8 cellular contexts compared by ENCODE assay signal in the genomic region with DNA sequence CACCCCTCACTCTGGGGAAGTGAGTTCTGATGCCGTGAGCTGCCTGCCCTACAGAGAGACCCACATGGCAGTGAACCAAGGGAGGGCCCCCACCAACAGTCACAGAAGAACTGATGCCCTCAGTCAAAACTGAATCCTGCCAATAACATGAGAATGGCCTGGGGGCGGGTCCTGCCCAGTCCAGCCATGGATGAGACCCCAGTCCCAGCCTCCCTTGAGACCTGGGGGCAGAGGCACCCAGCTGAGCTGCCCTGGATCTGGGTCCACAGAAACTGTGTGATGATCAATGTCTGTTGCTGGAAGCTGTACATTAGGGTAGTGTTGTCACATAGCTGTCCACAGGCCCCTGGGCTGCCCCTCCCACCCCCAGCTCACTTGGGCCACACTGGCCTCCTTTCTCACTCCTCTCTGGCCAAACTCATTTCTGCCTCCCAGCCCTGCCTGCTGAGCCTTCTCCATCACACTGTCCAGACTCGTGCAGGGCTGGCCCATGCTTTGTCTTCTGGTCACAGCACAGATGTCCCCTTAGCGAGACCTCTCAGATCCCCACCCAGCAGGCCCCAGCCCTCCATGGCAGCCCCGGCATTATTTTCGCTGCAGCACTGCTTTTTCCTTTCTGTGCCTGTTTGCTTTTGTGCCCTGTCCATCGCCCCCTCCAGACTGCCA. TPM values are rescaled to one million over a fixed set of nuclear protein-coding genes. Genes with fewer than 3 reads are reported as not detected.
DNase-seq lines count a peak whose midpoint lies in the region; ATAC-seq, FAIRE-seq and TF ChIP-seq lines count a peak whose summit lies in the region.

No MANE protein-coding gene starts in this region.

- RAD21 ChIA-PET in GM12878 (lab: Charles Lee; ENCODE audit: unreplicated experiment): interaction anchor here (1.0 to 8.2 kb wide), 11 partner anchors 13 to 169 kb away, joined by 3 to 219 read pairs (median 5); a partner anchor contains a TSS

- peaks cover 0 to 2% (median 0%) of the 10 kb centered on the region in 3 donors for H3K36me3 Mint-ChIP-seq in naive thymus-derived CD8-positive, alpha-beta T cell
- no peaks in the 10 kb centered on the region for H3K36me3 Mint-ChIP-seq in GM23338 (ENCODE audit: low read depth)

- intact Hi-C loops in GM12878 (cut with micrococcal nuclease; ENCODE audit: unreplicated experiment) (loop anchor here (1.0 to 5.0 kb wide), 2 partner anchors 106 to 125 kb away; no protein-coding TSS in a partner anchor), gastrocnemius medialis (cut with DNase I; ENCODE audit: low total_unique reads) (loop anchor here (1.0 kb wide), 1 partner anchor 44 kb away; no protein-coding TSS in a partner anchor)

- no peaks in the 10 kb centered on the region for H3K9me2 ChIP-seq in GM23338 (ENCODE audit: insufficient read depth)

- TF ChIP-seq RAD21 in A549 (conservative IDR thresholded peaks at IDR 0.05 in 1 of 2, IDR thresholded peaks at IDR 0.05 in 1 of 2) (no peak), GM12878 (IDR thresholded peaks at IDR 0.05; ENCODE audit: insufficient read depth, low read depth, low read length) (no peak)

- POLR2A ChIA-PET in A549 (lab: Yijun Ruan, JAX) (interaction anchor here (0.6 to 1.6 kb wide), 2 partner anchors 13 to 586 kb away, joined by 6 to 9 read pairs; no protein-coding TSS in a partner anchor), GM12878 (lab: Charles Lee) (interaction anchor here (0.7 to 4.9 kb wide), 6 partner anchors 11 to 201 kb away, joined by 3 to 66 read pairs (median 11); a partner anchor contains a TSS)
- POLR2A ChIA-PET in naive thymus-derived CD8-positive, alpha-beta T cell (lab: Charles Lee): interaction anchor here (0.5 to 4.0 kb wide), 14 partner anchors 13 to 117 kb away, joined by 3 to 43 read pairs (median 5); a partner anchor contains a TSS

- TF ChIP-seq CTCF in A549 (IDR thresholded peaks at IDR 0.05): no peak
- TF ChIP-seq CTCF in HFF-Myc (IDR thresholded peaks at IDR 0.05; ENCODE audit: low read depth, low read length, missing control alignments): no peak
- no peak for TF ChIP-seq CTCF in GM12878 (IDR thresholded peaks at IDR 0.05 in 2 of 3, conservative IDR thresholded peaks at IDR 0.05 in 1 of 3; ENCODE audit: control insufficient read depth in 2 of 3, extremely low read depth in 1 of 3, insufficient read depth in 1 of 3, low read depth in 3 of 3, low read length in 3 of 3)
- no peak for TF ChIP-seq CTCF in gastrocnemius medialis (IDR thresholded peaks at IDR 0.05 in 4 of 5, conservative IDR thresholded peaks at IDR 0.05 in 1 of 5)
- TF ChIP-seq CTCF in GM23338 (conservative IDR thresholded peaks at IDR 0.05; ENCODE audit: low read depth in 2 of 2): no peak

- peak overlapping the region; percentile 19; the same call in 1 of the 2 replicates for H3K9ac ChIP-seq in GM12878 (ENCODE audit: control insufficient read depth, insufficient read depth, low read length)

- no peaks in the 10 kb centered on the region for H3F3A ChIP-seq in GM23338 (replicated peaks; ENCODE audit: low read depth)

- H3K4me1 ChIP-seq in A549: peaks cover 39% of the 10 kb centered on the region
- H3K4me1 ChIP-seq in GM12878 (ENCODE audit: control insufficient read depth, insufficient read depth, low read length): peaks cover 35% of the 10 kb centered on the region
- peaks cover 38 to 40% of the 10 kb centered on the region in 2 donors for H3K4me1 ChIP-seq in gastrocnemius medialis
- peaks cover 8% of the 10 kb centered on the region for H3K4me1 ChIP-seq in GM23338 (ENCODE audit: insufficient read depth)

- BruUV-seq in GM12878 (replicated peaks; lab: Mats Ljungman, UMichigan): no TSS peak

- no peak for FAIRE-seq in A549 (lab: Jason Lieb, UNC)
- no peak for FAIRE-seq in GM12878 (lab: Jason Lieb, UNC)

- H3K4me3 Mint-ChIP-seq in naive thymus-derived CD8-positive, alpha-beta T cell: peak overlapping the region in 7 of 10 donors; percentile 12 to 98 (median 94)
- no peak overlapping the region; the same call in 2 of the 3 replicates for H3K4me3 Mint-ChIP-seq in GM23338

- 61% methylated on average over 7 of the region's 7 CpGs for WGBS in A549 (ENCODE audit: missing lambda C conversion rate)
- WGBS in GM12878 (ENCODE audit: insufficient coverage, insufficient replicate concordance, low lambda C conversion rate, missing lambda C conversion rate): 49% methylated on average over 6 of the region's 7 CpGs

- H3K27ac Mint-ChIP-seq in naive thymus-derived CD8-positive, alpha-beta T cell: peak overlapping the region; percentile 80 to 100 (median 98)
- H3K27ac Mint-ChIP-seq in GM23338: no peak overlapping the region

- H3K4me2 ChIP-seq in A549 (peak overlapping the region; percentile 86), GM12878 (ENCODE audit: control insufficient read depth, insufficient read depth) (peak overlapping the region; percentile 94), GM23338 (no peak overlapping the region)

- CTCF ChIA-PET in A549 (lab: Yijun Ruan, JAX) (interaction anchor here (0.7 to 39.2 kb wide), 36 partner anchors 10 to 330 kb away, joined by 3 to 1284 read pairs (median 6); a partner anchor contains a TSS), GM12878 (lab: Yijun Ruan, JAX) (interaction anchor here (0.8 to 8.7 kb wide), 20 partner anchors 8 to 169 kb away, joined by 3 to 401 read pairs (median 8); a partner anchor contains a TSS)

- in situ Hi-C loops in GM12878 (cut with MboI): loop anchor here (5.0 to 25.0 kb wide), 2 partner anchors 40 to 1885 kb away; no protein-coding TSS in a partner anchor
- in situ Hi-C loops in gastrocnemius medialis (cut with MboI; ENCODE audit: low sequenced_read_pairs in 4 of 4): loop anchor here in 2 of 4 donors (5.0 to 10.0 kb wide), 2 partner anchors 40 to 122 kb away; no protein-coding TSS in a partner anchor

- H3K9me3 ChIP-seq in A549: no peaks in the 10 kb centered on the region
- no peaks in the 10 kb centered on the region for H3K9me3 ChIP-seq in GM12878 (replicated peaks; ENCODE audit: control insufficient read depth, insufficient read depth, low read length)
- H3K9me3 ChIP-seq in gastrocnemius medialis: no peaks in the 10 kb centered on the region

- H3K4me1 Mint-ChIP-seq in naive thymus-derived CD8-positive, alpha-beta T cell: peaks cover 32 to 65% (median 61%) of the 10 kb centered on the region in 4 donors
- H3K4me1 Mint-ChIP-seq in GM23338: peaks cover 21% of the 10 kb centered on the region; the same call in 2 of the 3 replicates

- H3K27me3 Mint-ChIP-seq in naive thymus-derived CD8-positive, alpha-beta T cell: no peaks in the 10 kb centered on the region
- peaks cover 39% of the 10 kb centered on the region for H3K27me3 Mint-ChIP-seq in GM23338 (ENCODE audit: insufficient read depth, low read depth, poor library complexity)

- no peak for DNase-seq in A549 (ENCODE audit: low read depth in 1 of 2, low spot score in 1 of 2)
- no peak for DNase-seq in HFF-Myc (ENCODE audit: extremely low read depth, low read depth)
- DNase-seq in GM12878 (ENCODE audit: low read depth, low spot score): no peak
- no peak for DNase-seq in naive thymus-derived CD8-positive, alpha-beta T cell
- no peak for DNase-seq in gastrocnemius medialis
- DNase-seq in HPDE6-E6E7 (ENCODE audit: extremely low spot score): no peak
- no peak for DNase-seq in GM23338 (ENCODE audit: low spot score)
- DNase-seq in CD1c-positive myeloid dendritic cell (ENCODE audit: extremely low spot score): no peak

- H3K27me3 ChIP-seq in GM12878 (replicated peaks in 1 of 2; ENCODE audit: control insufficient read depth in 2 of 2, insufficient read depth in 2 of 2, low read length in 1 of 2) (no peaks in the 10 kb centered on the region), gastrocnemius medialis (no peaks in the 10 kb centered on the region), GM23338 (ENCODE audit: insufficient read depth) (peaks cover 4% of the 10 kb centered on the region; the same call in 1 of the 2 replicates)

- H2AFZ ChIP-seq in GM12878 (ENCODE audit: control insufficient read depth, low read depth, low read length) (no peak overlapping the region), GM23338 (no peak overlapping the region)

- H4K20me1 ChIP-seq in GM12878 (ENCODE audit: control insufficient read depth, insufficient read depth): no peaks in the 10 kb centered on the region
- H4K20me1 ChIP-seq in GM23338 (replicated peaks; ENCODE audit: insufficient read depth): peaks cover 12% of the 10 kb centered on the region; the same call in 1 of the 2 replicates

- SMC1A ChIA-PET in GM12878 (lab: Charles Lee; ENCODE audit: uncharacterized antibody, unreplicated experiment): interaction anchor here (0.9 to 6.0 kb wide), 12 partner anchors 10 to 172 kb away, joined by 3 to 48 read pairs (median 6); no protein-coding TSS in a partner anchor

- H3K4me3 ChIP-seq in A549: no peak overlapping the region
- peak overlapping the region; percentile 90; the same call in 1 of the 2 replicates for H3K4me3 ChIP-seq in HFF-Myc (replicated peaks; ENCODE audit: low read depth, low read length)
- H3K4me3 ChIP-seq in GM12878: peak overlapping the region; percentile 78
- no peak overlapping the region for H3K4me3 ChIP-seq in gastrocnemius medialis
- H3K4me3 ChIP-seq in GM23338: no peak overlapping the region

- no peak for TF ChIP-seq EP300 in A549 (IDR thresholded peaks at IDR 0.05)
- TF ChIP-seq EP300 in GM12878 (IDR thresholded peaks at IDR 0.05; ENCODE audit: borderline replicate concordance in 1 of 2, control insufficient read depth in 1 of 2, low read depth in 2 of 2, low read length in 2 of 2): no peak

- no peak for ATAC-seq in A549
- ATAC-seq in GM12878: no peak
- no peak for ATAC-seq in naive thymus-derived CD8-positive, alpha-beta T cell
- no peak for ATAC-seq in gastrocnemius medialis
- ATAC-seq in GM23338: no peak

- TF ChIP-seq POLR2A in A549 (IDR thresholded peaks at IDR 0.05; ENCODE audit: low read length) (no peak), GM12878 (IDR thresholded peaks at IDR 0.05; ENCODE audit: low read depth, low read length) (no peak), gastrocnemius medialis (IDR thresholded peaks at IDR 0.05) (no peak)

- H3K9me3 Mint-ChIP-seq in naive thymus-derived CD8-positive, alpha-beta T cell: no peaks in the 10 kb centered on the region
- H3K9me3 Mint-ChIP-seq in GM23338: no peaks in the 10 kb centered on the region

- H3K79me2 ChIP-seq in GM12878 (ENCODE audit: control insufficient read depth, insufficient read depth, low read length) (peaks cover 57% of the 10 kb centered on the region), GM23338 (replicated peaks; ENCODE audit: insufficient read depth) (0 out of 2 replicates have a peak, but pooled peaks cover 8% of the 10 kb centered on the region)

- H3K36me3 ChIP-seq in GM12878 (ENCODE audit: control insufficient read depth in 2 of 2, insufficient read depth in 2 of 2, low read length in 1 of 2) (no peaks in the 10 kb centered on the region), gastrocnemius medialis (no peaks in the 10 kb centered on the region), GM23338 (ENCODE audit: insufficient read depth) (no peaks in the 10 kb centered on the region)

- H3K27ac ChIP-seq in A549: 0 out of 6 replicates have a peak overlapping the region, but pooled peaks of 1 of the 2 experiments have one; percentile 13
- no peak overlapping the region; the same call in 1 of the 2 replicates for H3K27ac ChIP-seq in GM12878 (ENCODE audit: control insufficient read depth, insufficient read depth)
- peak overlapping the region in 1 of 4 donors; percentile 86 for H3K27ac ChIP-seq in gastrocnemius medialis
- no peak overlapping the region for H3K27ac ChIP-seq in GM23338 (ENCODE audit: low read depth)

RNA-seq across cellular contexts. Expression of a gene that starts 16.8 kb away (rescaled TPM):
- polyA plus RNA-seq in A549 (2011; rRNA removed) (1.7 and 2.7 TPM in 2 replicates), A549 (2017; fragmentation: RNase III; extraction: RNeasy Plus Mini Kit Qiagen cat#74134 plus additional on column Dnase treatment) (1.5 to 2.6 TPM (median 2.4 TPM) in 3 replicates), GM12878 (2011; rRNA removed) (0.59 and 1.8 TPM in 2 replicates), GM12878 (2014; fragmentation: Illumina TruSeq; extraction: Trizol) (0.33 and 0.53 TPM in 2 replicates), GM12878 (2014; fragmentation: Nextera tagmentation; extraction: Ambion mirVana) (under 1 TPM; 0.08 to 0.11 TPM), GM12878 (2014; rRNA removed) (1.4 and 1.9 TPM in 2 replicates), GM12878 (2016; fragmentation: Nextera tagmentation; extraction: Ambion mirVana) (under 1 TPM; 0.12 to 0.28 TPM), GM23338 (2016; fragmentation: Nextera tagmentation; extraction: Ambion mirVana) (3.7 and 4.9 TPM in 2 replicates)
- 1.9 and 3.0 TPM in 2 replicates for polyA plus RNA-seq in A549 (2012; cell fraction: cytosol; rRNA removed)
- polyA plus RNA-seq in A549 (2012; cell fraction: nucleus; rRNA removed): 5.4 and 6.3 TPM in 2 replicates
- polyA minus RNA-seq in A549 (2011; rRNA and poly(A)+ RNA removed): 4.3 and 4.9 TPM in 2 replicates
- total RNA-seq in GM12878 (2013; cell fraction: nucleolus; rRNA removed): 19.1 and 27.5 TPM in 2 replicates
- total RNA-seq in GM12878 (2014; rRNA removed) (0.68 and 1.5 TPM in 2 replicates), GM12878 (2014; rRNA removed; fragmentation: Illumina TruSeq; extraction: Trizol) (0.45 and 0.74 TPM in 2 replicates), GM12878 (2021) (1.3 and 1.4 TPM in 2 replicates), gastrocnemius medialis (10 to 100 TPM in 1 of 4 donors, 1 to 10 TPM in 2, under 1 TPM in 1; 0.15 to 10.3 (median 5.6) TPM)
- 0.30 TPM for polyA plus RNA-seq in GM12878 (2011; ENCODE audit: low read depth)
- polyA plus RNA-seq in GM12878 (2011; cell fraction: cytosol; rRNA removed): 1.8 and 2.2 TPM in 2 replicates
- polyA plus RNA-seq in GM12878 (2011; cell fraction: nucleus; rRNA removed): 5.1 and 5.4 TPM in 2 replicates
- polyA plus RNA-seq in GM12878 (2012): 1.1 and 1.6 TPM in 2 replicates
- polyA minus RNA-seq in GM12878 (2011; rRNA and poly(A)+ RNA removed): 3.3 and 4.6 TPM in 2 replicates
- polyA minus RNA-seq in GM12878 (2011; cell fraction: cytosol; rRNA and poly(A)+ RNA removed): 1.5 and 2.1 TPM in 2 replicates
- polyA minus RNA-seq in GM12878 (2011; cell fraction: nucleus; rRNA and poly(A)+ RNA removed): 4.8 and 6.5 TPM in 2 replicates
- 1 to 10 TPM; 4.1 to 4.9 TPM for total RNA-seq in naive thymus-derived CD8-positive, alpha-beta T cell
- polyA plus RNA-seq in naive thymus-derived CD8-positive, alpha-beta T cell: not detected
- 15.7 and 22.4 TPM in 2 replicates for total RNA-seq in GM23338 (2014; rRNA removed; shearing (Covaris generic))

RNA-seq across cellular contexts. Expression of a gene that starts 25.8 kb away (rescaled TPM):
- polyA plus RNA-seq in A549 (2011; rRNA removed): 12.1 and 14.8 TPM in 2 replicates
- polyA plus RNA-seq in A549 (2012; cell fraction: cytosol; rRNA removed): 20.1 and 25.2 TPM in 2 replicates
- polyA plus RNA-seq in A549 (2012; cell fraction: nucleus; rRNA removed): 64.4 and 72.8 TPM in 2 replicates
- polyA plus RNA-seq in A549 (2017; fragmentation: RNase III; extraction: RNeasy Plus Mini Kit Qiagen cat#74134 plus additional on column Dnase treatment): 8.6 to 10.2 TPM (median 8.9 TPM) in 3 replicates
- 6.9 and 8.3 TPM in 2 replicates for polyA minus RNA-seq in A549 (2011; rRNA and poly(A)+ RNA removed)
- total RNA-seq in GM12878 (2013; cell fraction: nucleolus; rRNA removed): 87.1 and 89.7 TPM in 2 replicates
- 29.7 and 34.1 TPM in 2 replicates for total RNA-seq in GM12878 (2014; rRNA removed)
- 17.4 and 19.3 TPM in 2 replicates for total RNA-seq in GM12878 (2014; rRNA removed; fragmentation: Illumina TruSeq; extraction: Trizol)
- 30.1 and 33.3 TPM in 2 replicates for total RNA-seq in GM12878 (2021)
- 15.0 TPM for polyA plus RNA-seq in GM12878 (2011; ENCODE audit: low read depth)
- polyA plus RNA-seq in GM12878 (2011; rRNA removed): 33.7 and 48.6 TPM in 2 replicates
- 56.3 and 59.0 TPM in 2 replicates for polyA plus RNA-seq in GM12878 (2011; cell fraction: cytosol; rRNA removed)
- 264 and 316 TPM in 2 replicates for polyA plus RNA-seq in GM12878 (2011; cell fraction: nucleus; rRNA removed)
- polyA plus RNA-seq in GM12878 (2012): 22.6 and 37.4 TPM in 2 replicates
- 8.4 and 23.1 TPM in 2 replicates for polyA plus RNA-seq in GM12878 (2014; fragmentation: Illumina TruSeq; extraction: Trizol)
- polyA plus RNA-seq in GM12878 (2014; fragmentation: Nextera tagmentation; extraction: Ambion mirVana): 1 to 10 TPM; 1.3 to 2.0 TPM
- 43.7 and 49.3 TPM in 2 replicates for polyA plus RNA-seq in GM12878 (2014; rRNA removed)
- polyA plus RNA-seq in GM12878 (2016; fragmentation: Nextera tagmentation; extraction: Ambion mirVana): 10 to 100 TPM in 1 of 2 experiments, 1 to 10 TPM in 1; 7.6 to 13.3 TPM
- polyA minus RNA-seq in GM12878 (2011; rRNA and poly(A)+ RNA removed): 22.2 and 36.1 TPM in 2 replicates
- 9.8 and 20.6 TPM in 2 replicates for polyA minus RNA-seq in GM12878 (2011; cell fraction: cytosol; rRNA and poly(A)+ RNA removed)
- 38.2 and 39.3 TPM in 2 replicates for polyA minus RNA-seq in GM12878 (2011; cell fraction: nucleus; rRNA and poly(A)+ RNA removed)
- 10 to 100 TPM; 93.7 to 99.9 TPM for total RNA-seq in naive thymus-derived CD8-positive, alpha-beta T cell
- polyA plus RNA-seq in naive thymus-derived CD8-positive, alpha-beta T cell: 10 to 100 TPM; 14.1 to 35.5 (median 29.4) TPM
- total RNA-seq in gastrocnemius medialis: 10 to 100 TPM; 21.1 to 47.0 (median 36.9) TPM
- total RNA-seq in GM23338 (2014; rRNA removed; shearing (Covaris generic)): 15.5 and 20.3 TPM in 2 replicates
- polyA plus RNA-seq in GM23338 (2016; fragmentation: Nextera tagmentation; extraction: Ambion mirVana): 6.1 and 8.6 TPM in 2 replicates

Comparison
In these comparisons a context has a peak if more than half of its experiments do, and no peak if none do; other contexts are left out.
1. H3K4me3 ChIP-seq: peak in HFF-Myc (single experiment) and GM12878 (single experiment); none in A549 (single experiment), gastrocnemius medialis (0 of 4) and GM23338 (single experiment).